In genomic region chr12:4849024-4849594, GRCh38 we compare ENCODE assay signal across 9 cellular contexts.
A peak's percentile ranks its signal among the peaks of the same experiment; 100 is the strongest.
DNase-seq lines count a peak whose midpoint lies in the region; ATAC-seq, FAIRE-seq and TF ChIP-seq lines count a peak whose summit lies in the region.
"Had no signal": no experiment of that assay in that cellular context is flagged by ENCODE, and none has a peak within 500 bp of the region (broad histone marks: within the 10 kb centered on the region; RNA-seq: fewer than 3 reads in every experiment).

No MANE protein-coding gene starts in this region.

- H3K4me1 Mint-ChIP-seq in activated CD8-positive, alpha-beta T cell treated with anti-CD3 and anti-CD28 coated beads for 36 hours (ENCODE audit: low read depth): no peaks in the 10 kb centered on the region

- H4K20me1 ChIP-seq in keratinocyte (ENCODE audit: control insufficient read depth, extremely low read depth, insufficient read depth, low read length): no peaks in the 10 kb centered on the region

- no peak overlapping the region for H2AFZ ChIP-seq in keratinocyte (ENCODE audit: control insufficient read depth, low read length)

- H3K9ac ChIP-seq in keratinocyte (ENCODE audit: control insufficient read depth, extremely low read depth, insufficient read depth, low read length): no peak overlapping the region

- TF ChIP-seq CTCF in LNCAP (IDR thresholded peaks at IDR 0.05) (peak; percentile 49), keratinocyte (optimal IDR thresholded peaks at IDR 0.05 in 1 of 3, IDR thresholded peaks at IDR 0.05 in 1 of 3, conservative IDR thresholded peaks at IDR 0.05 in 1 of 3; ENCODE audit: extremely low read depth in 1 of 3, insufficient read depth in 2 of 3, low read length in 3 of 3) (peak; percentile 29 to 68 (median 47))
- peak; percentile 77 for TF ChIP-seq CTCF in activated CD8-positive, alpha-beta T cell treated with anti-CD3 and anti-CD28 coated beads for 36 hours (IDR thresholded peaks at IDR 0.05)

- no peaks in the 10 kb centered on the region for H3K36me3 Mint-ChIP-seq in activated CD8-positive, alpha-beta T cell treated with anti-CD3 and anti-CD28 coated beads for 36 hours (ENCODE audit: low read depth)

- no peak overlapping the region for H3K27ac Mint-ChIP-seq in activated CD8-positive, alpha-beta T cell treated with anti-CD3 and anti-CD28 coated beads for 36 hours
- H3K27ac Mint-ChIP-seq: activated T-cell treated with anti-CD3 and anti-CD28 coated beads, Interleukin-2, amount 50 U/mL, for 72 hours had no signal

- H3K9me1 ChIP-seq in keratinocyte (ENCODE audit: control insufficient read depth, extremely low read depth, insufficient read depth, low read length): no peaks in the 10 kb centered on the region

- FAIRE-seq in keratinocyte (lab: Jason Lieb, UNC): no peak

- H3K9me3 ChIP-seq in keratinocyte (ENCODE audit: control insufficient read depth, low read depth, low read length): no peaks in the 10 kb centered on the region

- no peak overlapping the region for H3K4me2 ChIP-seq in keratinocyte (ENCODE audit: control insufficient read depth, extremely low read depth, insufficient read depth, low read depth, low read length)

- DNase-seq in SIG-M5 treated with dmso at 0.1 percent for 504 hours (lab: John Stamatoyannopoulos, UW; ENCODE audit: unreplicated experiment): peak; percentile 35
- DNase-seq in SIG-M5 (lab: John Stamatoyannopoulos, UW): no peak
- peak; percentile 35 for DNase-seq in activated CD8-positive, alpha-beta T cell treated with anti-CD3 and anti-CD28 coated beads for 36 hours
- DNase-seq in keratinocyte (ENCODE audit: low read depth, low spot score): no peak

- no peak overlapping the region for H3K27ac ChIP-seq in keratinocyte (ENCODE audit: control insufficient read depth, insufficient read depth, low read length)

- dilution Hi-C loops in keratinocyte (cut with MboI; ENCODE audit: extremely low pct_ligation_motif_present, low sequenced_read_pairs): no loop called here

- peak; percentile 60 for ATAC-seq in activated CD8-positive, alpha-beta T cell treated with anti-CD3 and anti-CD28 coated beads for 36 hours
- no peak for ATAC-seq in GM18861 (IDR thresholded peaks at IDR 0.05; ENCODE audit: unreplicated experiment)
- no peak for ATAC-seq in HG03139 (IDR thresholded peaks at IDR 0.05; ENCODE audit: unreplicated experiment)
- no peak for ATAC-seq in HG03439 (IDR thresholded peaks at IDR 0.05; ENCODE audit: unreplicated experiment)
- ATAC-seq: activated T-cell treated with anti-CD3 and anti-CD28 coated beads, Interleukin-2, amount 50 U/mL, for 72 hours had no signal

- no peak overlapping the region for H3K4me3 Mint-ChIP-seq in activated CD8-positive, alpha-beta T cell treated with anti-CD3 and anti-CD28 coated beads for 36 hours
- H3K4me3 Mint-ChIP-seq: activated T-cell treated with anti-CD3 and anti-CD28 coated beads, Interleukin-2, amount 50 U/mL, for 72 hours had no signal

- CTCF ChIA-PET in activated CD8-positive, alpha-beta T cell treated with anti-CD3 and anti-CD28 coated beads for 36 hours (lab: Charles Lee): interaction anchor here (0.9 to 2.7 kb wide), 6 partner anchors 9 to 42 kb away, joined by 3 to 32 read pairs (median 5); no protein-coding TSS in a partner anchor

- no peaks in the 10 kb centered on the region for H3K9me3 Mint-ChIP-seq in activated CD8-positive, alpha-beta T cell treated with anti-CD3 and anti-CD28 coated beads for 36 hours

- H3K27me3 Mint-ChIP-seq in activated CD8-positive, alpha-beta T cell treated with anti-CD3 and anti-CD28 coated beads for 36 hours: peaks cover 1% of the 10 kb centered on the region

- intact Hi-C loops in activated CD8-positive, alpha-beta T cell treated with anti-CD3 and anti-CD28 coated beads for 36 hours (cut with micrococcal nuclease): no loop called here

- H3K4me3 ChIP-seq in keratinocyte (ENCODE audit: control insufficient read depth in 2 of 3, extremely low read depth in 1 of 3, insufficient read depth in 2 of 3, low read depth in 1 of 3, low read length in 3 of 3): no peak overlapping the region

- no peaks in the 10 kb centered on the region for H3K79me2 ChIP-seq in keratinocyte (ENCODE audit: control insufficient read depth, insufficient read depth, low read length)

- POLR2A ChIA-PET in activated CD8-positive, alpha-beta T cell treated with anti-CD3 and anti-CD28 coated beads for 36 hours (lab: Charles Lee): interaction anchor here (0.7 kb wide), 1 partner anchor 172 kb away, joined by 3 read pairs; no protein-coding TSS in a partner anchor

- no peaks in the 10 kb centered on the region for H3K4me1 ChIP-seq in keratinocyte (ENCODE audit: control insufficient read depth, extremely low read depth, insufficient read depth, low read length)

- H3K27me3 ChIP-seq in keratinocyte (ENCODE audit: control insufficient read depth, extremely low read depth, insufficient read depth, low read length): peaks cover 2% of the 10 kb centered on the region

- no peaks in the 10 kb centered on the region for H3K36me3 ChIP-seq in keratinocyte (ENCODE audit: control insufficient read depth in 2 of 2, extremely low read depth in 1 of 2, insufficient read depth in 2 of 2, low read length in 2 of 2)

Comparison
In these comparisons a context has a peak if more than half of its experiments do, and no peak if none do; other contexts are left out.
1. DNase-seq: peak in SIG-M5 treated with dmso at 0.1 percent for 504 hours (single experiment) and activated CD8-positive, alpha-beta T cell treated with anti-CD3 and anti-CD28 coated beads for 36 hours (single experiment); none in SIG-M5 (single experiment) and keratinocyte (single experiment).
2. Peak in every context shown above with its lines, with median percentiles within 50 percentile points of each other: CTCF ChIP-seq.